ENCODE assay signal across 9 cellular contexts in genomic region chr4:76738081-76738931, GRCh38.
DNase-seq lines count a peak whose midpoint lies in the region; ATAC-seq and TF ChIP-seq lines count a peak whose summit lies in the region.
"Had no signal": no experiment of that assay in that cellular context is flagged by ENCODE, and none has a peak within 500 bp of the region (broad histone marks: within the 10 kb centered on the region; RNA-seq: fewer than 3 reads in every experiment).

No MANE protein-coding gene starts in this region.

- POLR2A ChIA-PET in OCI-LY7 (lab: Charles Lee): interaction anchor here (0.5 to 0.7 kb wide), 3 partner anchors 294 to 1339 kb away, joined by 3 to 7 read pairs (median 3); no protein-coding TSS in a partner anchor

- CTCF ChIA-PET in OCI-LY7 (lab: Charles Lee; ENCODE audit: unreplicated experiment): interaction anchor here (0.5 to 0.6 kb wide), 2 partner anchors 19 to 155 kb away, joined by 3 to 4 read pairs; no protein-coding TSS in a partner anchor

- ATAC-seq in SK-N-SH treated with all-trans-retinoic acid at 6 μM for 48 hours (peak; percentile 77), left ventricle myocardium superior (peak; percentile 88)
- ATAC-seq: A549 had no signal

- peak; percentile 65 for DNase-seq in activated CD4-positive, alpha-beta T cell treated with anti-CD3 and anti-CD28 coated beads for 48 hours
- no peak for DNase-seq in activated CD4-positive, alpha-beta T cell treated with anti-CD3 and anti-CD28 coated beads, Interleukin-2, amount 50 U/mL, for 4 hours
- DNase-seq in left ventricle myocardium superior (peak; percentile 40), suprapubic skin (ENCODE audit: low spot score in 2 of 2) (no peak), OCI-LY7 (ENCODE audit: low spot score) (no peak), NCI-H526 treated with DMSO at 0.1 percent for 48 hours (lab: John Stamatoyannopoulos, UW) (no peak)
- no peak for DNase-seq in effector CD8-positive, alpha-beta T cell (lab: John Stamatoyannopoulos, UW)

- 57% methylated on average over 5 of the region's 5 CpGs for WGBS in suprapubic skin

- H3K4me2 ChIP-seq in OCI-LY7 (ENCODE audit: low read length): no peak overlapping the region
- H3K4me2 ChIP-seq: A549 had no signal

- no peaks in the 10 kb centered on the region for H3K27me3 ChIP-seq in suprapubic skin

- no TSS peak for BruUV-seq in OCI-LY7 (replicated peaks; lab: Mats Ljungman, UMichigan)

- intact Hi-C loops in left ventricle myocardium superior (cut with micrococcal nuclease): no loop called here
- intact Hi-C loops in OCI-LY7 (cut with micrococcal nuclease; ENCODE audit: unreplicated experiment): no loop called here

- TF ChIP-seq EP300 in suprapubic skin (IDR thresholded peaks at IDR 0.05): peak; percentile 15

- TF ChIP-seq CTCF in suprapubic skin (IDR thresholded peaks at IDR 0.05): no peak
- no peak for TF ChIP-seq CTCF in OCI-LY7 (conservative IDR thresholded peaks at IDR 0.05; ENCODE audit: low read length)

- H3K36me3 ChIP-seq in suprapubic skin: no peaks in the 10 kb centered on the region
- no peaks in the 10 kb centered on the region for H3K36me3 ChIP-seq in OCI-LY7 (ENCODE audit: insufficient read depth, low read length)

- no peak overlapping the region for H2AFZ ChIP-seq in OCI-LY7 (ENCODE audit: low read length)

- no peak overlapping the region for H3K4me3 ChIP-seq in suprapubic skin
- no peak overlapping the region for H3K4me3 ChIP-seq in OCI-LY7 (ENCODE audit: low read depth, low read length, poor library complexity, severe bottlenecking)
- H3K4me3 ChIP-seq: A549 had no signal

- H3K9me2 ChIP-seq in OCI-LY7 (ENCODE audit: insufficient read depth, low read length): no peaks in the 10 kb centered on the region

- no peaks in the 10 kb centered on the region for H3K9me3 ChIP-seq in suprapubic skin
- H3K9me3 ChIP-seq in OCI-LY7 (ENCODE audit: low read length): no peaks in the 10 kb centered on the region
- H3K9me3 ChIP-seq: A549 had no signal

- H3K27ac ChIP-seq in suprapubic skin (peak overlapping the region; percentile 62), OCI-LY7 (ENCODE audit: low read depth, low read length, poor library complexity, severe bottlenecking) (no peak overlapping the region)
- H3K27ac ChIP-seq: A549 had no signal

- no peak for TF ChIP-seq POLR2A in suprapubic skin (IDR thresholded peaks at IDR 0.05)

- no peaks in the 10 kb centered on the region for H3K79me2 ChIP-seq in OCI-LY7 (ENCODE audit: insufficient read depth, low read depth, low read length)

- H3K4me1 ChIP-seq in suprapubic skin: peaks cover 8% of the 10 kb centered on the region
- no peaks in the 10 kb centered on the region for H3K4me1 ChIP-seq in OCI-LY7 (ENCODE audit: insufficient read depth, low read length, poor library complexity, severe bottlenecking)
- H3K4me1 ChIP-seq: A549 had no signal

- no peaks in the 10 kb centered on the region for H4K20me1 ChIP-seq in OCI-LY7 (ENCODE audit: insufficient read depth, low read length)

TF ChIP-seq in SK-N-SH treated with all-trans-retinoic acid at 6 μM for 48 hours, 23 proteins besides CTCF, POLR2A, EP300 and RAD21:
- TF ChIP-seq ARNTL (CRISPR knock-in tag; IDR thresholded peaks at IDR 0.05; ENCODE audit: borderline replicate concordance, low read depth): no peak
- no peak for TF ChIP-seq PATZ1 (CRISPR knock-in tag; IDR thresholded peaks at IDR 0.05; ENCODE audit: borderline replicate concordance)
- TF ChIP-seq RARB (CRISPR knock-in tag; IDR thresholded peaks at IDR 0.05): no peak
- TF ChIP-seq PPARA (CRISPR knock-in tag; IDR thresholded peaks at IDR 0.05; ENCODE audit: borderline replicate concordance): no peak
- no peak for TF ChIP-seq SNAI2 (CRISPR knock-in tag; IDR thresholded peaks at IDR 0.05)
- TF ChIP-seq TCF4 (CRISPR knock-in tag; IDR thresholded peaks at IDR 0.05; ENCODE audit: borderline replicate concordance): no peak
- no peak for TF ChIP-seq GLIS3 (CRISPR knock-in tag; IDR thresholded peaks at IDR 0.05)
- no peak for TF ChIP-seq TSHZ2 (CRISPR knock-in tag; IDR thresholded peaks at IDR 0.05)
- TF ChIP-seq ZFP30 (CRISPR knock-in tag; IDR thresholded peaks at IDR 0.05): no peak
- TF ChIP-seq ZNF70 (CRISPR knock-in tag; IDR thresholded peaks at IDR 0.05): no peak
- TF ChIP-seq ESRRG (CRISPR knock-in tag; IDR thresholded peaks at IDR 0.05): no peak
- TF ChIP-seq ISL1 (CRISPR knock-in tag; IDR thresholded peaks at IDR 0.05): no peak
- no peak for TF ChIP-seq BACH2 (CRISPR knock-in tag; IDR thresholded peaks at IDR 0.05; ENCODE audit: borderline replicate concordance)
- no peak for TF ChIP-seq ZNF8 (CRISPR knock-in tag; IDR thresholded peaks at IDR 0.05)
- TF ChIP-seq OSR1 (CRISPR knock-in tag; IDR thresholded peaks at IDR 0.05): no peak
- no peak for TF ChIP-seq TOX (CRISPR knock-in tag; IDR thresholded peaks at IDR 0.05; ENCODE audit: borderline replicate concordance)
- TF ChIP-seq CREB5 (CRISPR knock-in tag; IDR thresholded peaks at IDR 0.05; ENCODE audit: low read depth): no peak
- no peak for TF ChIP-seq CSRNP3 (CRISPR knock-in tag; IDR thresholded peaks at IDR 0.05)
- no peak for TF ChIP-seq CSDC2 (CRISPR knock-in tag; IDR thresholded peaks at IDR 0.05)
- no peak for TF ChIP-seq ZFP3 (CRISPR knock-in tag; IDR thresholded peaks at IDR 0.05)

Comparison
In these comparisons a context has a peak if more than half of its experiments do, and no peak if none do; other contexts are left out.
1. DNase-seq: peak in activated CD4-positive, alpha-beta T cell treated with anti-CD3 and anti-CD28 coated beads for 48 hours (single experiment) and left ventricle myocardium superior (single experiment); none in activated CD4-positive, alpha-beta T cell treated with anti-CD3 and anti-CD28 coated beads, Interleukin-2, amount 50 U/mL, for 4 hours (0 of 2), suprapubic skin (0 of 2), OCI-LY7 (single experiment), effector CD8-positive, alpha-beta T cell (single experiment) and NCI-H526 treated with DMSO at 0.1 percent for 48 hours (single experiment).